Comparison of ENCODE assay signal across 12 cellular contexts in the genomic region with DNA sequence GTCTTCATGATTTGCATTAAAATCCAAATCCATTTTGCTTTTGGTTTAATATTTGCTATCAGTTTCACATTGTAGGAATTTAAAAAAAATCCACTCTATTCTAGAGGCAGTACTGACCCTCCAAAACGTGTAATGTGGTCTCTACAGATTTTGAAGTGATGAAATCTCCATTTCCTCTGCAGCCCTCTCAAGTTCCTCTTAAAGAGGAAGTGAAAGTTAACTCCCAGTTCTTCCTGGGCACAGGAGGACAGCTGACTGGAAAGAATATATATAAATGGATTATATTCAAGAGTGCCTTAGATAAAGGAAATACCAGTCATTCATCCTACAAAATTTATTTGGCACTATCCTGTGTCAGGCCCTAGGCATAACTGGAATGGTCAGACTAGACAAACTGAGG.
DNase-seq lines count a peak whose midpoint lies in the region; ATAC-seq and TF ChIP-seq lines count a peak whose summit lies in the region.
"Had no signal": no experiment of that assay in that cellular context is flagged by ENCODE, and none has a peak within 500 bp of the region (broad histone marks: within the 10 kb centered on the region; RNA-seq: fewer than 3 reads in every experiment).

No MANE protein-coding gene starts in this region.

- no peak overlapping the region for H3K27ac ChIP-seq in GM23248
- no peak overlapping the region for H3K27ac ChIP-seq in esophagus squamous epithelium
- H3K27ac ChIP-seq: SK-N-MC, suprapubic skin had no signal

- peak; percentile 68 for ATAC-seq in left ventricle myocardium superior

- no peak for TF ChIP-seq POLR2A in esophagus squamous epithelium (IDR thresholded peaks at IDR 0.05)

- no peaks in the 10 kb centered on the region for H3F3A ChIP-seq in GM23248 (ENCODE audit: insufficient read depth)

- H3K27me3 ChIP-seq in GM23248 (replicated peaks; ENCODE audit: insufficient read depth) (no peaks in the 10 kb centered on the region), esophagus squamous epithelium (no peaks in the 10 kb centered on the region)
- H3K27me3 ChIP-seq: suprapubic skin had no signal

- no peak overlapping the region for H3K9ac ChIP-seq in GM23248

- DNase-seq in AG10803 (ENCODE audit: low read depth) (peak; percentile 7), GM23248 (no peak), OCI-M1 (lab: John Stamatoyannopoulos, UW) (peak; percentile 72), left ventricle myocardium superior (no peak), NCI-H187 treated with DMSO at 0.1 percent for 48 hours (lab: John Stamatoyannopoulos, UW) (no peak), head of caudate nucleus (no peak), esophagus squamous epithelium (lab: John Stamatoyannopoulos, UW) (no peak)
- DNase-seq in activated CD4-positive, CD25-positive, alpha-beta regulatory T cell treated with anti-CD3 and anti-CD28 coated beads, Interleukin-2, amount 50 U/mL, for 72 hours: no peak
- DNase-seq: NCI-H1436 treated with DMSO at 0.1 percent for 48 hours; stimulated activated CD4-positive, alpha-beta T cell treated with anti-CD3 and anti-CD28 coated beads, Interleukin-1b, Interleukin-23, amount 100 ng/mL, for 48 hours had no signal

- no peaks in the 10 kb centered on the region for H3K9me2 ChIP-seq in GM23248 (ENCODE audit: insufficient read depth)

- H3K4me3 ChIP-seq in AG10803 (ENCODE audit: low read length): no peak overlapping the region
- no peak overlapping the region for H3K4me3 ChIP-seq in GM23248
- no peak overlapping the region for H3K4me3 ChIP-seq in esophagus squamous epithelium
- H3K4me3 ChIP-seq: SK-N-MC, suprapubic skin had no signal

- no peak for TF ChIP-seq CTCF in AG10803 (conservative IDR thresholded peaks at IDR 0.05; ENCODE audit: low read length)
- TF ChIP-seq CTCF in esophagus squamous epithelium (IDR thresholded peaks at IDR 0.05): no peak

- in situ Hi-C loops in GM23248 (cut with MboI): no loop called here

- 0 to 5% methylated on average over 1 of the region's 1 CpG for WGBS in GM23248 (ENCODE audit: low coverage in 1 of 2, low lambda C conversion rate in 2 of 2, missing lambda C conversion rate in 2 of 2), 2 experiments
- 0 to 3% methylated on average over 1 of the region's 1 CpG for WGBS in esophagus squamous epithelium, 2 donors

- no peaks in the 10 kb centered on the region for H3K9me3 ChIP-seq in GM23248 (ENCODE audit: low read depth)
- H3K9me3 ChIP-seq in esophagus squamous epithelium: no peaks in the 10 kb centered on the region
- H3K9me3 ChIP-seq: suprapubic skin had no signal

- intact Hi-C loops in left ventricle myocardium superior (cut with micrococcal nuclease): no loop called here
- intact Hi-C loops in head of caudate nucleus (cut with DNase I): no loop called here
- intact Hi-C loops in esophagus squamous epithelium (cut with DNase I): no loop called here

- H4K20me1 ChIP-seq in GM23248 (ENCODE audit: insufficient read depth): no peaks in the 10 kb centered on the region

- peak overlapping the region; percentile 35 for H3K4me2 ChIP-seq in GM23248 (ENCODE audit: unreplicated experiment)

- peaks cover 8% of the 10 kb centered on the region for H3K4me1 ChIP-seq in GM23248 (ENCODE audit: insufficient read depth)
- no peaks in the 10 kb centered on the region for H3K4me1 ChIP-seq in esophagus squamous epithelium

- H2AFZ ChIP-seq in GM23248: peak overlapping the region; percentile 54; the same call in 1 of the 2 replicates

- no peaks in the 10 kb centered on the region for H3K79me2 ChIP-seq in GM23248 (ENCODE audit: insufficient read depth)

- H3K36me3 ChIP-seq in GM23248 (ENCODE audit: low read depth) (no peaks in the 10 kb centered on the region), esophagus squamous epithelium (no peaks in the 10 kb centered on the region)
- H3K36me3 ChIP-seq: suprapubic skin had no signal

Comparison
In these comparisons a context has a peak if more than half of its experiments do, and no peak if none do; other contexts are left out.
1. DNase-seq: peak in AG10803 (single experiment) and OCI-M1 (single experiment); none in GM23248 (single experiment), left ventricle myocardium superior (single experiment), NCI-H187 treated with DMSO at 0.1 percent for 48 hours (single experiment), activated CD4-positive, CD25-positive, alpha-beta regulatory T cell treated with anti-CD3 and anti-CD28 coated beads, Interleukin-2, amount 50 U/mL, for 72 hours (single experiment), head of caudate nucleus (0 of 42) and esophagus squamous epithelium (single experiment).